8 cellular contexts compared by ENCODE assay signal in the genomic region with DNA sequence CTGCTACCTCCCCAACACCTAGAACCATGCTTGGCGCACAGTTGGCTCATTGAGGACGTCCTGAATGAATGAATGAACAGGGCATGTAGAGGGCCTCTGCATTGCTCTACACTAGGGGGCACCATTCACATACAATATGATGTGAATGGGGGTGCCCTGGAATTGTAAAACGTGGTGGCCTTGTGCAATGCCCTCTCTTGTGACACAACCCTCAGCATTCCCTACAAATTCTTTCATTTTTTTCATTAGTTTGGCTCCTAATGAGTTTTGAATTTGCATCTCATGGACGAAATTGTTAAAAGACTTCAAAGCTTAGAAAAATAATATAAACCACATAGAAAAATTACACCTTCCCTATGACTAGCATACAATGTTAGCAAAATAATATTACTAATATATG. TPM values are rescaled to one million over a fixed set of nuclear protein-coding genes. Genes with fewer than 3 reads are reported as not detected.
A peak's percentile ranks its signal among the peaks of the same experiment; 100 is the strongest.
DNase-seq lines count a peak whose midpoint lies in the region; ATAC-seq and TF ChIP-seq lines count a peak whose summit lies in the region.

No MANE protein-coding gene starts in this region.

- no peak overlapping the region for H3K4me2 ChIP-seq in DND-41 (ENCODE audit: insufficient read depth, low read length)

- no peaks in the 10 kb centered on the region for H3K4me1 ChIP-seq in DND-41 (ENCODE audit: insufficient read depth, low read length)
- H3K4me1 ChIP-seq in CD8-positive, alpha-beta T cell (ENCODE audit: insufficient read depth, low read length), result no peaks in the 10 kb centered on the region

- H3K36me3 ChIP-seq in DND-41 (ENCODE audit: insufficient read depth, low read length), result no peaks in the 10 kb centered on the region
- no peaks in the 10 kb centered on the region for H3K36me3 ChIP-seq in CD8-positive, alpha-beta T cell (ENCODE audit: insufficient read depth, low read length)

- intact Hi-C loops in CD8-positive, alpha-beta T cell (cut with DNase I, micrococcal nuclease), result no loop called here

- no peaks in the 10 kb centered on the region for H3K27me3 ChIP-seq in DND-41 (ENCODE audit: insufficient read depth, low read length, poor library complexity)
- no peaks in the 10 kb centered on the region for H3K27me3 ChIP-seq in CD8-positive, alpha-beta T cell (ENCODE audit: insufficient read depth, low read length)

- TF ChIP-seq CTCF in DND-41 (IDR thresholded peaks at IDR 0.05; ENCODE audit: borderline replicate concordance, extremely low read depth, low read length, poor library complexity, severe bottlenecking) (peak; percentile 71), WI38 (IDR thresholded peaks at IDR 0.05; ENCODE audit: low read depth, low read length) (peak; percentile 49)
- TF ChIP-seq CTCF in CD8-positive, alpha-beta T cell (IDR thresholded peaks at IDR 0.05), result no peak

- H3K79me2 ChIP-seq in DND-41 (ENCODE audit: insufficient read depth, low read length), result no peaks in the 10 kb centered on the region

- H3K4me1 Mint-ChIP-seq in CD8-positive, alpha-beta T cell (ENCODE audit: low read depth), result no peaks in the 10 kb centered on the region
- H3K4me1 Mint-ChIP-seq in activated T-cell treated with anti-CD3 and anti-CD28 coated beads, Interleukin-2, amount 50 U/mL, for 24 hours (ENCODE audit: low read depth), result no peaks in the 10 kb centered on the region

- H3K4me3 ChIP-seq in DND-41 (ENCODE audit: low read depth in 1 of 2, low read length in 2 of 2) (no peak overlapping the region), WI38 (ENCODE audit: low read depth, low read length) (no peak overlapping the region)
- H3K4me3 ChIP-seq in CD8-positive, alpha-beta T cell (ENCODE audit: low read depth, low read length), result no peak overlapping the region

- peaks cover 3% of the 10 kb centered on the region for H3K27me3 Mint-ChIP-seq in CD8-positive, alpha-beta T cell (ENCODE audit: low read depth)
- peaks cover 2% of the 10 kb centered on the region for H3K27me3 Mint-ChIP-seq in activated T-cell treated with anti-CD3 and anti-CD28 coated beads, Interleukin-2, amount 50 U/mL, for 24 hours

- no peak overlapping the region for H3K9ac ChIP-seq in DND-41 (ENCODE audit: low read depth, low read length)

- no peaks in the 10 kb centered on the region for H3K9me3 ChIP-seq in DND-41 (ENCODE audit: insufficient read depth, low read length, severe bottlenecking)
- no peaks in the 10 kb centered on the region for H3K9me3 ChIP-seq in CD8-positive, alpha-beta T cell (ENCODE audit: low read length)

- H3K27ac Mint-ChIP-seq in CD8-positive, alpha-beta T cell, result no peak overlapping the region
- no peak overlapping the region for H3K27ac Mint-ChIP-seq in activated T-cell treated with anti-CD3 and anti-CD28 coated beads, Interleukin-2, amount 50 U/mL, for 24 hours

- DNase-seq in DND-41, result peak; percentile 46
- peak; percentile 7 for DNase-seq in KG1 (lab: John Stamatoyannopoulos, UW)
- DNase-seq in kidney glomerular epithelial cell (lab: John Stamatoyannopoulos, UW), result peak; percentile 5
- DNase-seq in NCI-H1436 treated with DMSO at 0.1 percent for 48 hours (lab: John Stamatoyannopoulos, UW), result no peak
- DNase-seq in CD8-positive, alpha-beta T cell, result no peak
- DNase-seq in activated T-cell treated with anti-CD3 and anti-CD28 coated beads, Interleukin-2, amount 50 U/mL, for 24 hours, result no peak

- CTCF ChIA-PET in CD8-positive, alpha-beta T cell (lab: Charles Lee), result no interaction called here

- H4K20me1 ChIP-seq in DND-41 (ENCODE audit: insufficient read depth, low read length), result no peaks in the 10 kb centered on the region

- H2AFZ ChIP-seq in DND-41 (ENCODE audit: low read depth, low read length), result no peak overlapping the region

- no peak overlapping the region for H3K4me3 Mint-ChIP-seq in CD8-positive, alpha-beta T cell
- H3K4me3 Mint-ChIP-seq in activated T-cell treated with anti-CD3 and anti-CD28 coated beads, Interleukin-2, amount 50 U/mL, for 24 hours, result no peak overlapping the region

- H3K36me3 Mint-ChIP-seq in CD8-positive, alpha-beta T cell, result no peaks in the 10 kb centered on the region
- H3K36me3 Mint-ChIP-seq in activated T-cell treated with anti-CD3 and anti-CD28 coated beads, Interleukin-2, amount 50 U/mL, for 24 hours (ENCODE audit: low read depth), result no peaks in the 10 kb centered on the region

- no peaks in the 10 kb centered on the region for H3K9me3 Mint-ChIP-seq in CD8-positive, alpha-beta T cell
- peaks cover 2% of the 10 kb centered on the region for H3K9me3 Mint-ChIP-seq in activated T-cell treated with anti-CD3 and anti-CD28 coated beads, Interleukin-2, amount 50 U/mL, for 24 hours

- H3K27ac ChIP-seq in DND-41 (ENCODE audit: low read length), result no peak overlapping the region
- no peak overlapping the region for H3K27ac ChIP-seq in CD8-positive, alpha-beta T cell (ENCODE audit: low read depth, low read length)

- POLR2A ChIA-PET in CD8-positive, alpha-beta T cell (lab: Charles Lee), result no interaction called here

- ATAC-seq in DND-41 (ENCODE audit: insufficient read depth, low read depth) (peak; percentile 84), GM19467 (IDR thresholded peaks at IDR 0.05; ENCODE audit: unreplicated experiment) (peak; percentile 65)
- ATAC-seq in CD8-positive, alpha-beta T cell, result no peak

RNA-seq across cellular contexts. Expression of a gene that starts 2.3 kb away (rescaled TPM):
- total RNA-seq in CD8-positive, alpha-beta T cell, result not detected

Comparison
In these comparisons a context has a peak if more than half of its experiments do, and no peak if none do; other contexts are left out.
1. DNase-seq: peak in DND-41 (single experiment), KG1 (single experiment) and kidney glomerular epithelial cell (single experiment); none in NCI-H1436 treated with DMSO at 0.1 percent for 48 hours (single experiment), CD8-positive, alpha-beta T cell (0 of 7) and activated T-cell treated with anti-CD3 and anti-CD28 coated beads, Interleukin-2, amount 50 U/mL, for 24 hours (single experiment).